Comparison of ENCODE assay signal across 14 cellular contexts in genomic region chr15:76648732-76649444, GRCh38.
DNase-seq lines count a peak whose midpoint lies in the region; ATAC-seq and TF ChIP-seq lines count a peak whose summit lies in the region.
"Had no signal": no experiment of that assay in that cellular context is flagged by ENCODE, and none has a peak within 500 bp of the region (broad histone marks: within the 10 kb centered on the region; RNA-seq: fewer than 3 reads in every experiment).

No MANE protein-coding gene starts in this region.

- H3K4ac ChIP-seq in mesendoderm (ENCODE audit: low read depth, low read length) = peak overlapping the region; percentile 55

- H3K9me3 ChIP-seq in A673 (ENCODE audit: low read depth, low read length, poor library complexity, severe bottlenecking) (no peaks in the 10 kb centered on the region), transverse colon (no peaks in the 10 kb centered on the region)
- H3K9me3 ChIP-seq: A549 had no signal

- DNase-seq in WTC11 (ENCODE audit: low spot score) (no peak), epithelial cell of esophagus (ENCODE audit: low read depth) (peak; percentile 36), mesendoderm (no peak), A673 (ENCODE audit: low spot score) (no peak), transverse colon (no peak), midbrain (lab: John Stamatoyannopoulos, UW) (no peak)
- DNase-seq: CD8-positive, alpha-beta T cell; COR-L47; DND-41; GF-D8; H7 had no signal

- H3K27me3 ChIP-seq in mesendoderm (ENCODE audit: insufficient read depth, low read length, poor library complexity) = no peaks in the 10 kb centered on the region
- no peaks in the 10 kb centered on the region for H3K27me3 ChIP-seq in A673 (replicated peaks; ENCODE audit: insufficient read depth, low read depth, low read length, poor library complexity)
- no peaks in the 10 kb centered on the region for H3K27me3 ChIP-seq in transverse colon

- H2BK15ac ChIP-seq in mesendoderm (replicated peaks; ENCODE audit: low read depth) = no peak overlapping the region

- POLR2A ChIA-PET in WTC11 (lab: Charles Lee) (no interaction called here), A673 (lab: Charles Lee; ENCODE audit: low non-redundant PET) (no interaction called here)

- peaks cover 14% of the 10 kb centered on the region for H3K9me3 Mint-ChIP-seq in WTC11

- TF ChIP-seq POLR2A in transverse colon (IDR thresholded peaks at IDR 0.05) = no peak

- no peak overlapping the region for H2BK120ac ChIP-seq in mesendoderm (ENCODE audit: low read depth, low read length)

- no peak overlapping the region for H3K4me2 ChIP-seq in mesendoderm (ENCODE audit: low read length)
- H3K4me2 ChIP-seq: A549 had no signal

- H3K79me1 ChIP-seq in mesendoderm (ENCODE audit: low read length) = no peaks in the 10 kb centered on the region

- H3K4me1 Mint-ChIP-seq in WTC11 = peaks cover 15% of the 10 kb centered on the region
- H3K4me1 Mint-ChIP-seq: CD14-positive monocyte had no signal

- H4K8ac ChIP-seq in mesendoderm (ENCODE audit: low read depth, low read length) = no peak overlapping the region

- intact Hi-C loops in A673 (cut with micrococcal nuclease; ENCODE audit: unreplicated experiment) = no loop called here
- intact Hi-C loops in transverse colon (cut with DNase I; ENCODE audit: low total_unique reads) = no loop called here

- no peaks in the 10 kb centered on the region for H3K36me3 ChIP-seq in mesendoderm (ENCODE audit: control insufficient read depth, insufficient read depth, low read length)
- no peaks in the 10 kb centered on the region for H3K36me3 ChIP-seq in A673 (ENCODE audit: insufficient read depth, low read length, poor library complexity, severe bottlenecking)
- peaks cover 0 to 9% (median 0%) of the 10 kb centered on the region in 4 donors for H3K36me3 ChIP-seq in transverse colon

- no peak overlapping the region for H3K4me3 ChIP-seq in epithelial cell of esophagus (ENCODE audit: low read length)
- no peak overlapping the region for H3K4me3 ChIP-seq in mesendoderm (ENCODE audit: low read length)
- H3K4me3 ChIP-seq in A673 (ENCODE audit: low read depth, low read length, poor library complexity, severe bottlenecking) = no peak overlapping the region
- H3K4me3 ChIP-seq in transverse colon = no peak overlapping the region
- H3K4me3 ChIP-seq: A549 had no signal

- H2AK5ac ChIP-seq in mesendoderm (ENCODE audit: low read length) = no peak overlapping the region

- no peaks in the 10 kb centered on the region for H3K27me3 Mint-ChIP-seq in WTC11 (ENCODE audit: low read depth)
- H3K27me3 Mint-ChIP-seq: IgD-negative memory B cell had no signal

- no peak overlapping the region for H3K23ac ChIP-seq in mesendoderm (ENCODE audit: low read length)

- H3K79me2 ChIP-seq in mesendoderm (ENCODE audit: control insufficient read depth, insufficient read depth, low read length) = no peaks in the 10 kb centered on the region

- peak; percentile 62 for ATAC-seq in WTC11
- ATAC-seq: A549; CD8-positive, alpha-beta T cell had no signal

- H2BK5ac ChIP-seq in mesendoderm (ENCODE audit: low read length) = no peak overlapping the region

- BruUV-seq in A673 (replicated peaks; lab: Mats Ljungman, UMichigan) = no TSS peak

- no peak overlapping the region for H4K5ac ChIP-seq in mesendoderm (ENCODE audit: low read length)

- no CpG with 5 or more reads among the region's 8 CpGs for WGBS in mesendoderm (ENCODE audit: extremely low coverage, insufficient coverage, low lambda C conversion rate)
- 95 to 100% methylated on average over 2 to 8 of the region's 8 CpGs for WGBS in transverse colon (ENCODE audit: low coverage in 1 of 2), 2 donors

- no peak overlapping the region for H3K56ac ChIP-seq in mesendoderm (ENCODE audit: low read length)

- H3K18ac ChIP-seq in mesendoderm (ENCODE audit: low read length) = no peak overlapping the region

- CTCF ChIA-PET in WTC11 (lab: Charles Lee) = no interaction called here
- CTCF ChIA-PET in A673 (lab: Charles Lee) = no interaction called here

- TF ChIP-seq EP300 in transverse colon (IDR thresholded peaks at IDR 0.05; ENCODE audit: low read depth) = no peak

- H3K4me1 ChIP-seq in mesendoderm (ENCODE audit: control insufficient read depth, low read depth, low read length) (no peaks in the 10 kb centered on the region), A673 (ENCODE audit: insufficient read depth, low read length, poor library complexity, severe bottlenecking) (no peaks in the 10 kb centered on the region), transverse colon (no peaks in the 10 kb centered on the region)
- H3K4me1 ChIP-seq: A549 had no signal

- no peak overlapping the region for H3K27ac Mint-ChIP-seq in WTC11
- H3K27ac Mint-ChIP-seq: CD14-positive monocyte; CD8-positive, alpha-beta T cell; IgD-negative memory B cell had no signal

- TF ChIP-seq CTCF in WTC11 (IDR thresholded peaks at IDR 0.05) (no peak), epithelial cell of esophagus (IDR thresholded peaks at IDR 0.05; ENCODE audit: insufficient read depth, low read depth, low read length, missing control alignments) (no peak), A673 (conservative IDR thresholded peaks at IDR 0.05; ENCODE audit: low read depth, low read length) (no peak), transverse colon (IDR thresholded peaks at IDR 0.05) (no peak)

- in situ Hi-C loops in transverse colon (cut with MboI; ENCODE audit: low pct_ligation_motif_present in 1 of 4, low pct_unique_long_range_greater_than_20kb in 1 of 4, low sequenced_read_pairs in 3 of 4) = no loop called here

- H3K36me3 Mint-ChIP-seq in WTC11 = no peaks in the 10 kb centered on the region

- H3K4me3 Mint-ChIP-seq in WTC11 = no peak overlapping the region
- H3K4me3 Mint-ChIP-seq: CD14-positive monocyte; CD8-positive, alpha-beta T cell; IgD-negative memory B cell had no signal

- H3K9ac ChIP-seq in mesendoderm (ENCODE audit: low read length) = no peak overlapping the region

- H3K27ac ChIP-seq in mesendoderm (ENCODE audit: low read depth, low read length) (no peak overlapping the region), A673 (ENCODE audit: low read depth, low read length, poor library complexity, severe bottlenecking) (no peak overlapping the region), transverse colon (no peak overlapping the region)
- H3K27ac ChIP-seq: A549 had no signal

TF ChIP-seq in WTC11, 78 proteins besides CTCF, POLR2A, EP300 and RAD21:
- TF ChIP-seq PRRX2 (CRISPR knock-in tag; IDR thresholded peaks at IDR 0.05) = no peak
- no peak for TF ChIP-seq FOXP4 (CRISPR knock-in tag; IDR thresholded peaks at IDR 0.05)
- TF ChIP-seq RELA (CRISPR knock-in tag; IDR thresholded peaks at IDR 0.05; ENCODE audit: borderline replicate concordance) = no peak
- no peak for TF ChIP-seq IRF2 (CRISPR knock-in tag; IDR thresholded peaks at IDR 0.05; ENCODE audit: borderline replicate concordance, low read depth)
- TF ChIP-seq KAT7 (CRISPR knock-in tag; IDR thresholded peaks at IDR 0.05; ENCODE audit: borderline replicate concordance) = no peak
- TF ChIP-seq NFE2L1 (CRISPR knock-in tag; IDR thresholded peaks at IDR 0.05) = no peak
- no peak for TF ChIP-seq FOXP1 (CRISPR knock-in tag; IDR thresholded peaks at IDR 0.05; ENCODE audit: borderline replicate concordance)
- TF ChIP-seq GRHL2 (CRISPR knock-in tag; IDR thresholded peaks at IDR 0.05; ENCODE audit: insufficient replicate concordance, severe bottlenecking) = no peak
- TF ChIP-seq SP1 (CRISPR knock-in tag; conservative IDR thresholded peaks at IDR 0.05) = no peak
- no peak for TF ChIP-seq ZNF317 (CRISPR knock-in tag; IDR thresholded peaks at IDR 0.05; ENCODE audit: borderline replicate concordance, low read depth)
- TF ChIP-seq ELF4 (CRISPR knock-in tag; IDR thresholded peaks at IDR 0.05; ENCODE audit: low read depth) = no peak
- TF ChIP-seq, protein P1, sequence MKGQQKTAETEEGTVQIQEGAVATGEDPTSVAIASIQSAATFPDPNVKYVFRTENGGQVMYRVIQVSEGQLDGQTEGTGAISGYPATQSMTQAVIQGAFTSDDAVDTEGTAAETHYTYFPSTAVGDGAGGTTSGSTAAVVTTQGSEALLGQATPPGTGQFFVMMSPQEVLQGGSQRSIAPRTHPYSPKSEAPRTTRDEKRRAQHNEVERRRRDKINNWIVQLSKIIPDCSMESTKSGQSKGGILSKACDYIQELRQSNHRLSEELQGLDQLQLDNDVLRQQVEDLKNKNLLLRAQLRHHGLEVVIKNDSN (CRISPR knock-in tag; IDR thresholded peaks at IDR 0.05) = no peak
- no peak for TF ChIP-seq SOX15 (CRISPR knock-in tag; IDR thresholded peaks at IDR 0.05)
- no peak for TF ChIP-seq E2F1 (CRISPR knock-in tag; IDR thresholded peaks at IDR 0.05)
- no peak for TF ChIP-seq ZNF416 (CRISPR knock-in tag; IDR thresholded peaks at IDR 0.05)
- TF ChIP-seq NR1H2 (CRISPR knock-in tag; IDR thresholded peaks at IDR 0.05) = no peak
TF ChIP-seq in WTC11: peak in this region for 0.
